22 cellular contexts compared by ENCODE assay signal in the genomic region with DNA sequence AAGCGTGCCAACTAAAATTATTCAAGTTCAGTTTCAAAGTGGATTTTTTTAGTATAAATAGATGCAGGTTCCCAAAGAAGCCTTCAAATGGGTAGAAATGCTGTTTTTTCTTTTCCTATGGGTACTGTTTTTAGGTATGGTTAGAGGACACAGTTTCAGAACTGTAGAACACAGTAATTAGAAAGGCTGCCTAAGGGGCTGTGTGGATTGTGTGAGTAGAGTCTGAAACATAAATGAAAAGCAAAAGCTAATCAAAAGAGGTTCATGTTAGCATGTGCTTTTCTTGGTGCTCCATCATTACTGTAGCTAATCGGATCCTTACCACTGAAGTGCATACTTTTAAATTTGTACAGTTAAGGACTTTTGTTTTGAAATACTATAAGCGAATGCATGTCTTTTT.
"Had no signal": no experiment of that assay in that cellular context is flagged by ENCODE, and none has a peak within 500 bp of the region (broad histone marks: within the 10 kb centered on the region; RNA-seq: fewer than 3 reads in every experiment).

No MANE protein-coding gene starts in this region.

- FAIRE-seq: frontal cortex, islet of Langerhans, pancreas, small intestine had no signal

- H3K9me3 ChIP-seq: mucosa of descending colon, pancreas, stomach, thoracic aorta, transverse colon had no signal

- ATAC-seq: esophagus mucosa; mucosa of descending colon; naive thymus-derived CD8-positive, alpha-beta T cell; right cardiac atrium had no signal

- H3K27me3 Mint-ChIP-seq: naive thymus-derived CD8-positive, alpha-beta T cell; progenitor cell of endocrine pancreas had no signal

- DNase-seq: effector CD4-positive, alpha-beta T cell; endodermal cell; heart right ventricle; hypothalamus; kidney glomerular epithelial cell; mucosa of descending colon; naive thymus-derived CD8-positive, alpha-beta T cell; occipital lobe; pancreas; right cardiac atrium; small intestine; stimulated activated CD4-positive, alpha-beta T cell treated with anti-CD3 and anti-CD28 coated beads, Interleukin-12 subunit alpha, Interleukin-12 subunit beta, amount 100 ng/mL, for 4 hours; stimulated activated naive CD4-positive, alpha-beta T cell; stomach; substantia nigra; transverse colon had no signal

- H3K36me3 ChIP-seq: heart right ventricle, pancreas, stomach, thoracic aorta, transverse colon had no signal

- H3K27me3 ChIP-seq: heart right ventricle, pancreas, stomach, transverse colon had no signal

- H3K27ac Mint-ChIP-seq: naive thymus-derived CD8-positive, alpha-beta T cell; progenitor cell of endocrine pancreas had no signal

- H3K27ac ChIP-seq: coronary artery, heart right ventricle, pancreas, stomach, thoracic aorta, transverse colon had no signal

- H3K4me3 ChIP-seq: coronary artery, heart right ventricle, mucosa of descending colon, pancreas, stomach, thoracic aorta, transverse colon had no signal

- H3K4me3 Mint-ChIP-seq: endodermal cell; naive thymus-derived CD8-positive, alpha-beta T cell had no signal
